ENCODE assay signal across 32 cellular contexts in the genomic region with DNA sequence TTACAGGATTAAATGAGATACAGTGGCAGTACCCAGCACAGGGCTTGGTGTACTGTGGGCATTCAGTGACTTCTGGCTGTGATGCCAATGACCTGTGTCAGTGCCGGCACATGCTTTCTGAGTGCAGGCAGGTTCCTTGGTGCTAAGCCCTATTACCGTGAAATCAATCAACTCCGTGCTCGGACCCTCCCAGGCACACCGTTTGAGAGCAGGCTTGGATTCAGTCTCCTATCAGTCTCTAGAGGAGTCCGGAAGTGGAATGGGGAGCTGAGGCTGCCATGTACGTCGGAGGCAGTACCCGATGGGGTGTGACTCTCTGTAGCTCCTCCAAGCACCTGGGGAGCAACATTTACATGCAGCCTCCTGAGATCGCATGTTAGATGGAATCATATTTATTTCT. TPM values are rescaled to one million over a fixed set of nuclear protein-coding genes. Genes with fewer than 3 reads are reported as not detected.
"Had no signal": no experiment of that assay in that cellular context is flagged by ENCODE, and none has a peak within 500 bp of the region (broad histone marks: within the 10 kb centered on the region; RNA-seq: fewer than 3 reads in every experiment).

No MANE protein-coding gene starts in this region.

- H3K9me3 Mint-ChIP-seq: activated CD4-positive, alpha-beta T cell treated with anti-CD3 and anti-CD28 coated beads, Interleukin-2, amount 10 ng/mL, durations not matched to agents 24 days and 14 days; activated naive CD4-positive, alpha-beta T cell treated with anti-CD3 and anti-CD28 coated beads, Interleukin-2, amount 10 ng/mL, durations not matched to agents 7 days and 5 days; activated T-helper 1 cell treated with anti-CD3 and anti-CD28 coated beads, Interleukin-12 subunit alpha, Interleukin-12 subunit beta, Interleukin-2, Interleukin-4 antibody, amounts not matched to agents 30 ng/mL and 10 ng/mL and 1 ng/mL, durations not matched to agents 14 hours and 24 hours and 36 hours had no signal

- H3K27ac ChIP-seq: hepatocyte, ovary had no signal

- H3K4me3 Mint-ChIP-seq: activated CD4-positive, alpha-beta memory T cell treated with anti-CD3 and anti-CD28 coated beads for 36 hours; activated CD4-positive, alpha-beta T cell treated with anti-CD3 and anti-CD28 coated beads, Interleukin-2, amount 10 ng/mL, durations not matched to agents 24 days and 14 days; activated naive CD4-positive, alpha-beta T cell treated with anti-CD3 and anti-CD28 coated beads, Interleukin-2, amount 10 ng/mL, durations not matched to agents 7 days and 5 days; activated naive CD8-positive, alpha-beta T cell treated with anti-CD3 and anti-CD28 coated beads, Interleukin-2, amount 10 ng/mL, durations not matched to agents 7 days and 5 days; activated T-helper 1 cell treated with anti-CD3 and anti-CD28 coated beads, Interleukin-12 subunit alpha, Interleukin-12 subunit beta, Interleukin-2, Interleukin-4 antibody, amounts not matched to agents 30 ng/mL and 10 ng/mL and 1 ng/mL, durations not matched to agents 14 hours and 24 hours and 36 hours; naive thymus-derived CD4-positive, alpha-beta T cell; stimulated activated memory B cell treated with anti-CD40 and anti-IgM and Interleukin-4, amounts not matched to agents 10 μg/mL and 1 μg/mL and 100 μg/mL, for 72 hours; stimulated activated naive CD8-positive, alpha-beta T cell treated with anti-CD3 and anti-CD28 coated beads, Interleukin-15, amount 100 ng/mL, for 72 hours had no signal

- H3K4me2 ChIP-seq: hepatocyte had no signal

- H3K4me3 ChIP-seq: gastroesophageal sphincter, hepatocyte, ovary, skin epidermis, tibial nerve had no signal

- H3K79me2 ChIP-seq: hepatocyte had no signal

- H3K27ac Mint-ChIP-seq: activated CD4-positive, alpha-beta memory T cell treated with anti-CD3 and anti-CD28 coated beads for 36 hours; activated naive CD4-positive, alpha-beta T cell treated with anti-CD3 and anti-CD28 coated beads, Interleukin-2, amount 10 ng/mL, durations not matched to agents 7 days and 5 days; activated naive CD8-positive, alpha-beta T cell treated with anti-CD3 and anti-CD28 coated beads, Interleukin-2, amount 10 ng/mL, durations not matched to agents 7 days and 5 days; activated T-helper 1 cell treated with anti-CD3 and anti-CD28 coated beads, Interleukin-12 subunit alpha, Interleukin-12 subunit beta, Interleukin-2, Interleukin-4 antibody, amounts not matched to agents 30 ng/mL and 10 ng/mL and 1 ng/mL, durations not matched to agents 14 hours and 24 hours and 36 hours; naive thymus-derived CD4-positive, alpha-beta T cell; progenitor cell of endocrine pancreas; stimulated activated memory B cell treated with anti-CD40 and anti-IgM and Interleukin-4, amounts not matched to agents 10 μg/mL and 1 μg/mL and 100 μg/mL, for 72 hours had no signal

- H3K9me3 ChIP-seq: ovary had no signal

- DNase-seq: activated CD4-positive, alpha-beta memory T cell treated with anti-CD3 and anti-CD28 coated beads for 36 hours; activated CD4-positive, alpha-beta T cell treated with anti-CD3 and anti-CD28 coated beads, Interleukin-2, amount 10 ng/mL, durations not matched to agents 24 days and 14 days; activated CD4-positive, CD25-positive, alpha-beta regulatory T cell treated with anti-CD3 and anti-CD28 coated beads, Interleukin-2, amount 50 U/mL, for 72 hours; activated CD8-positive, alpha-beta memory T cell treated with anti-CD3 and anti-CD28 coated beads, Interleukin-2, amount 50 U/mL, for 4 hours; activated effector memory CD4-positive, alpha-beta T cell treated with anti-CD3 and anti-CD28 coated beads, Interleukin-2, amount 50 U/mL, for 16 hours; activated naive CD4-positive, alpha-beta T cell treated with anti-CD3 and anti-CD28 coated beads, Interleukin-2, amount 10 ng/mL, durations not matched to agents 7 days and 5 days; activated naive CD8-positive, alpha-beta T cell treated with anti-CD3 and anti-CD28 coated beads, Interleukin-2, amount 10 ng/mL, durations not matched to agents 7 days and 5 days; activated T-cell treated with anti-CD3 and anti-CD28 coated beads, Interleukin-2, amount 50 U/mL, for 1 hour; islet precursor cell; left ventricle myocardium superior; naive thymus-derived CD4-positive, alpha-beta T cell; ovary; retina; stimulated activated CD4-positive, alpha-beta T cell treated with anti-CD3 and anti-CD28 coated beads, Interleukin-12 subunit alpha, Interleukin-12 subunit beta, amount 100 ng/mL, for 4 hours; stimulated activated CD4-positive, alpha-beta T cell treated with anti-CD3 and anti-CD28 coated beads, Interleukin-4, amount 100 ng/mL, for 24 hours; stimulated activated naive CD8-positive, alpha-beta T cell treated with anti-CD3 and anti-CD28 coated beads, Interleukin-15, amount 100 ng/mL, for 72 hours; T-helper 2 cell had no signal

- H3K36me3 ChIP-seq: gastroesophageal sphincter, ovary, tibial nerve had no signal

- H2AFZ ChIP-seq: hepatocyte had no signal

- H3K27me3 ChIP-seq: hepatocyte, ovary, tibial nerve had no signal

- H3K36me3 Mint-ChIP-seq: activated CD4-positive, alpha-beta memory T cell treated with anti-CD3 and anti-CD28 coated beads for 36 hours; activated naive CD4-positive, alpha-beta T cell treated with anti-CD3 and anti-CD28 coated beads, Interleukin-2, amount 10 ng/mL, durations not matched to agents 7 days and 5 days; activated naive CD8-positive, alpha-beta T cell treated with anti-CD3 and anti-CD28 coated beads, Interleukin-2, amount 10 ng/mL, durations not matched to agents 7 days and 5 days; stimulated activated memory B cell treated with anti-CD40 and anti-IgM and Interleukin-4, amounts not matched to agents 10 μg/mL and 1 μg/mL and 100 μg/mL, for 72 hours had no signal

- ATAC-seq: gastroesophageal sphincter; naive thymus-derived CD4-positive, alpha-beta T cell; stimulated activated memory B cell treated with anti-CD40 and anti-IgM and Interleukin-4, amounts not matched to agents 10 μg/mL and 1 μg/mL and 100 μg/mL, for 72 hours; stimulated activated naive CD8-positive, alpha-beta T cell treated with anti-CD3 and anti-CD28 coated beads, Interleukin-15, amount 100 ng/mL, for 72 hours had no signal

- H3K4me1 Mint-ChIP-seq: activated CD4-positive, alpha-beta T cell treated with anti-CD3 and anti-CD28 coated beads, Interleukin-2, amount 10 ng/mL, durations not matched to agents 24 days and 14 days; activated naive CD4-positive, alpha-beta T cell treated with anti-CD3 and anti-CD28 coated beads, Interleukin-2, amount 10 ng/mL, durations not matched to agents 7 days and 5 days; activated naive CD8-positive, alpha-beta T cell treated with anti-CD3 and anti-CD28 coated beads, Interleukin-2, amount 10 ng/mL, durations not matched to agents 7 days and 5 days; naive thymus-derived CD4-positive, alpha-beta T cell; stimulated activated memory B cell treated with anti-CD40 and anti-IgM and Interleukin-4, amounts not matched to agents 10 μg/mL and 1 μg/mL and 100 μg/mL, for 72 hours; stimulated activated naive CD8-positive, alpha-beta T cell treated with anti-CD3 and anti-CD28 coated beads, Interleukin-15, amount 100 ng/mL, for 72 hours had no signal

RNA-seq across cellular contexts. Expression of a gene that starts 42.6 kb away (rescaled TPM):
- total RNA-seq: activated CD4-positive, alpha-beta memory T cell treated with anti-CD3 and anti-CD28 coated beads for 36 hours; activated CD4-positive, alpha-beta T cell treated with anti-CD3 and anti-CD28 coated beads, Interleukin-2, amount 10 ng/mL, durations not matched to agents 24 days and 14 days; activated CD8-positive, alpha-beta memory T cell treated with anti-CD3 and anti-CD28 coated beads for 36 hours; activated naive CD8-positive, alpha-beta T cell treated with anti-CD3 and anti-CD28 coated beads, Interleukin-2, amount 10 ng/mL, durations not matched to agents 7 days and 5 days; activated T-helper 1 cell treated with anti-CD3 and anti-CD28 coated beads, Interleukin-12 subunit alpha, Interleukin-12 subunit beta, Interleukin-2, Interleukin-4 antibody, amounts not matched to agents 30 ng/mL and 10 ng/mL and 1 ng/mL, durations not matched to agents 14 hours and 24 hours and 36 hours; endothelial cell of umbilical vein; fibroblast of lung; fibroblast of villous mesenchyme; gastroesophageal sphincter; hepatocyte; left ventricle myocardium superior; lung microvascular endothelial cell; naive thymus-derived CD4-positive, alpha-beta T cell; ovary; progenitor cell of endocrine pancreas; sciatic nerve; tibial nerve; urinary bladder had no signal
- polyA plus RNA-seq: endothelial cell of umbilical vein; esophagus; fibroblast of lung; hepatocyte; naive thymus-derived CD4-positive, alpha-beta T cell; ovary; urinary bladder had no signal
